ENCODE assay signal across 22 cellular contexts in genomic region chr18:36305375-36305774, GRCh38.
"Had no signal": no experiment of that assay in that cellular context is flagged by ENCODE, and none has a peak within 500 bp of the region (broad histone marks: within the 10 kb centered on the region; RNA-seq: fewer than 3 reads in every experiment).

No MANE protein-coding gene starts in this region.

- H3K9me3 Mint-ChIP-seq: naive B cell; nephron; stimulated activated memory B cell treated with anti-CD40 and anti-IgM and Interleukin-4, amounts not matched to agents 10 μg/mL and 1 μg/mL and 100 μg/mL, for 72 hours; stimulated activated naive CD8-positive, alpha-beta T cell treated with anti-CD3 and anti-CD28 coated beads, Interleukin-15, Interleukin-2, amounts not matched to agents 100 ng/mL and 50 ng/mL, for 24 hours had no signal

- H3K4me1 Mint-ChIP-seq: stimulated activated memory B cell treated with anti-CD40 and anti-IgM and Interleukin-4, amounts not matched to agents 10 μg/mL and 1 μg/mL and 100 μg/mL, for 72 hours had no signal

- H3K27ac Mint-ChIP-seq: nephron; stimulated activated memory B cell treated with anti-CD40 and anti-IgM and Interleukin-4, amounts not matched to agents 10 μg/mL and 1 μg/mL and 100 μg/mL, for 72 hours; stimulated activated naive CD8-positive, alpha-beta T cell treated with anti-CD3 and anti-CD28 coated beads, Interleukin-15, Interleukin-2, amounts not matched to agents 100 ng/mL and 50 ng/mL, for 24 hours had no signal

- DNase-seq: cerebellar nuclear complex; dermis blood vessel endothelial cell; erythroblast; foreskin melanocyte; heart right ventricle; islet precursor cell; mesenchymal stem cell; midbrain; naive B cell; retina; sigmoid colon; stimulated activated CD4-positive, alpha-beta T cell treated with anti-CD3 and anti-CD28 coated beads, Interleukin-4, amount 100 ng/mL, for 1 hour; upper lobe of right lung had no signal

- H3K4me1 ChIP-seq: prostate gland, sigmoid colon, tibial nerve, upper lobe of right lung had no signal

- H3K9me3 ChIP-seq: heart right ventricle, prostate gland, sigmoid colon, tibial nerve, upper lobe of right lung had no signal

- H3K27me3 ChIP-seq: sigmoid colon, tibial nerve had no signal

- ATAC-seq: left lobe of liver, upper lobe of right lung had no signal

- H3K9ac ChIP-seq: parathyroid adenoma had no signal

- H3K4me3 ChIP-seq: heart right ventricle, lung, prostate gland, sigmoid colon, smooth muscle cell, tibial nerve, upper lobe of right lung had no signal

- H3K36me3 ChIP-seq: heart right ventricle, prostate gland, sigmoid colon, tibial nerve, upper lobe of right lung had no signal

- H3K27ac ChIP-seq: parathyroid adenoma, prostate gland, sigmoid colon, tibial nerve, upper lobe of right lung had no signal

- H3K36me3 Mint-ChIP-seq: naive B cell; stimulated activated memory B cell treated with anti-CD40 and anti-IgM and Interleukin-4, amounts not matched to agents 10 μg/mL and 1 μg/mL and 100 μg/mL, for 72 hours had no signal

- H3K4me3 Mint-ChIP-seq: naive B cell; nephron; stimulated activated memory B cell treated with anti-CD40 and anti-IgM and Interleukin-4, amounts not matched to agents 10 μg/mL and 1 μg/mL and 100 μg/mL, for 72 hours; stimulated activated naive CD8-positive, alpha-beta T cell treated with anti-CD3 and anti-CD28 coated beads, Interleukin-15, Interleukin-2, amounts not matched to agents 100 ng/mL and 50 ng/mL, for 24 hours had no signal
